In the genomic region with DNA sequence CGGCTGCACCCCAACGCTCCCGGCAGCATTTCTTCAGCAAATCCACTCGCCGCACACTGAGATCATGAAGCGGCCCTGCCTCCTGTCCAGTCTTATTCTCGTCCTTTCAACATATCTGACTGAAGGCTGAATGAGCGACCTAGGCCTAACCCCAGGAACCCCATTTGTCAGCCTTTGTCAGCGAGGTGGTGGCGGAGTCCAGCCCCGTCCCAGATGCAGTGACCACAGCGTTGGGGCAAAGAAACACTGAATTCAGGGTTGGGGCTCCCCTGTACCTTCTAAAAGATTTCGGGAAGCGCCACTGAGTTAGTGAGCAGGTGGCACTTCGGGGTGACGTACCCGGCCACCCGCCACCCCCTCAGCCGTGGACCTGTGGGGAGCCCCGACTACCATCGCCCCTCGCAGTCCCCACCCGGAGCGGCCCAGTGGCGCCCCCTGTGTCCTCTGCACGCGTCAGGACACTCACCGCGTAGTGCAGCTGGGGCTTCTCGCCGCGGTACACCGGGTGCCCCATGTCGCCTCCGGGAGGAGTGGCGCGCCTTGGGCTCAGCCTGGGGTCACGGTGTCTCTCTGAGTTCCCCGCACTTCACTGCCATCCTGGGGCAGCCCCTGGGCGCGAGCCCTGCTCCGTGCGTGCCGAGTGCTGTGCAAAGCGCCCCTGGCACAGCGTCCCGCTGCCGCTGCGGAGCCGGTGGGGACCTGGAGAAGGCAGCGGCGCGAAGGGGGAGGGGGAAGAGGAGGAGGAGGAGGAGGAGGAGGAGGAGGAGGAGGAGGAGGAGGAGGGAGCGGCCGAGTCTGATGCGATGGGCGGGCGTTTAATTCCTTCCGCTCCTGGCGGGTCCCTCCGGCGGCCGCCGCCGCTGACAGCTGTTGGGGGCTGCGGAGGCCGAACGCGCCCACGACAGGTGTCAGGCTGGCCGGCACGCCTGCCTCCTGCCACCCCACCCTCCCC, we compare ENCODE assay signal across 8 cellular contexts.
A peak's percentile ranks its signal among the peaks of the same experiment; 100 is the strongest.
DNase-seq lines count a peak whose midpoint lies in the region; ATAC-seq and TF ChIP-seq lines count a peak whose summit lies in the region.

No MANE protein-coding gene starts in this region.

- DNase-seq in activated CD8-positive, alpha-beta memory T cell treated with anti-CD3 and anti-CD28 coated beads, Interleukin-2, amount 50 U/mL, for 4 hours, result peak; percentile 14
- no peak for DNase-seq in activated CD8-positive, alpha-beta memory T cell treated with anti-CD3 and anti-CD28 coated beads for 24 hours
- peak; percentile 40 for DNase-seq in WTC11 (ENCODE audit: low spot score)
- no peak for DNase-seq in iPS DF 6.9 (ENCODE audit: low read depth, low spot score)
- no peak for DNase-seq in smooth muscle cell (lab: John Stamatoyannopoulos, UW; ENCODE audit: unreplicated experiment)
- DNase-seq in T-helper 1 cell, result no peak
- DNase-seq in NCI-H1694 treated with DMSO at 0.1 percent for 48 hours (lab: John Stamatoyannopoulos, UW), result no peak
- no peak for DNase-seq in MCF 10A (ENCODE audit: unreplicated experiment)

- no peaks in the 10 kb centered on the region for H3F3A ChIP-seq in smooth muscle cell (ENCODE audit: low read depth)

- no peak for TF ChIP-seq CTCF in WTC11 (IDR thresholded peaks at IDR 0.05)
- TF ChIP-seq CTCF in smooth muscle cell (IDR thresholded peaks at IDR 0.05; ENCODE audit: borderline replicate concordance, insufficient read depth, poor library complexity, severe bottlenecking), result peak; percentile 33
- no peak for TF ChIP-seq CTCF in MCF 10A (IDR thresholded peaks at IDR 0.05; ENCODE audit: unreplicated experiment)

- peaks cover 45% of the 10 kb centered on the region for H3K27me3 Mint-ChIP-seq in WTC11 (ENCODE audit: low read depth)
- H3K27me3 Mint-ChIP-seq in MCF 10A (ENCODE audit: insufficient read depth, unreplicated experiment), result peaks cover 21% of the 10 kb centered on the region

- ATAC-seq in WTC11, result peak; percentile 89

- no peak overlapping the region for H3K9ac ChIP-seq in smooth muscle cell (ENCODE audit: low read depth)

- H3K9me3 ChIP-seq in iPS DF 6.9 (ENCODE audit: control insufficient read depth, insufficient read depth, low read length), result no peaks in the 10 kb centered on the region
- H3K9me3 ChIP-seq in smooth muscle cell (replicated peaks; ENCODE audit: low read depth), result no peaks in the 10 kb centered on the region

- no CpG with 5 or more reads among the region's 72 CpGs for WGBS in iPS DF 6.9 (ENCODE audit: insufficient coverage, insufficient read length)
- 48% methylated on average over 42 of the region's 72 CpGs for WGBS in smooth muscle cell (ENCODE audit: low lambda C conversion rate)

- H3K36me3 ChIP-seq in iPS DF 6.9 (ENCODE audit: control insufficient read depth, insufficient read depth, low read length) (no peaks in the 10 kb centered on the region), smooth muscle cell (ENCODE audit: low read depth) (no peaks in the 10 kb centered on the region)

- no peaks in the 10 kb centered on the region for H3K9me3 Mint-ChIP-seq in WTC11
- no peaks in the 10 kb centered on the region for H3K9me3 Mint-ChIP-seq in MCF 10A (ENCODE audit: unreplicated experiment)

- no TSS peak for BruUV-seq in MCF 10A (replicated peaks; lab: Mats Ljungman, UMichigan)

- H3K27ac Mint-ChIP-seq in WTC11 (no peak overlapping the region), MCF 10A (ENCODE audit: low read depth, unreplicated experiment) (no peak overlapping the region)

- no peaks in the 10 kb centered on the region for H3K79me2 ChIP-seq in smooth muscle cell (ENCODE audit: low read depth)

- H2AFZ ChIP-seq in smooth muscle cell (ENCODE audit: low read depth), result no peak overlapping the region

- H3K4me3 Mint-ChIP-seq in WTC11 (peak overlapping the region; percentile 76), MCF 10A (ENCODE audit: unreplicated experiment) (no peak overlapping the region)

- H3K4me3 ChIP-seq in iPS DF 6.9 (ENCODE audit: low read length), result peak overlapping the region; percentile 88
- peak overlapping the region; percentile 42 for H3K4me3 ChIP-seq in smooth muscle cell

- H3K4me1 Mint-ChIP-seq in WTC11, result peaks cover 11% of the 10 kb centered on the region
- peaks cover 4% of the 10 kb centered on the region for H3K4me1 Mint-ChIP-seq in MCF 10A (ENCODE audit: insufficient read depth, unreplicated experiment)

- no peaks in the 10 kb centered on the region for H4K20me1 ChIP-seq in smooth muscle cell (ENCODE audit: low read depth)

- POLR2A ChIA-PET in WTC11 (lab: Charles Lee), result no interaction called here
- POLR2A ChIA-PET in MCF 10A (lab: Yijun Ruan, JAX), result no interaction called here

- no peaks in the 10 kb centered on the region for H3K36me3 Mint-ChIP-seq in WTC11
- no peaks in the 10 kb centered on the region for H3K36me3 Mint-ChIP-seq in MCF 10A (ENCODE audit: insufficient read depth, unreplicated experiment)

- peak overlapping the region; percentile 79 for H3K4me2 ChIP-seq in smooth muscle cell

- H3K27me3 ChIP-seq in iPS DF 6.9 (ENCODE audit: control insufficient read depth, insufficient read depth, low read length) (peaks cover 6% of the 10 kb centered on the region), smooth muscle cell (ENCODE audit: low read depth) (peaks cover 32% of the 10 kb centered on the region)

- H3K4me1 ChIP-seq in iPS DF 6.9 (ENCODE audit: control insufficient read depth, insufficient read depth, low read length) (no peaks in the 10 kb centered on the region), smooth muscle cell (ENCODE audit: low read depth) (no peaks in the 10 kb centered on the region)

- H3K27ac ChIP-seq in iPS DF 6.9 (ENCODE audit: low read length) (no peak overlapping the region), smooth muscle cell (ENCODE audit: low read depth) (no peak overlapping the region)

- intact Hi-C loops in MCF 10A (cut with micrococcal nuclease), result no loop called here

- CTCF ChIA-PET in WTC11 (lab: Charles Lee) (interaction anchor here (0.6 to 1.0 kb wide), 5 partner anchors 9 to 1306 kb away, joined by 3 read pairs; no protein-coding TSS in a partner anchor), MCF 10A (lab: Yijun Ruan, JAX) (no interaction called here)

TF ChIP-seq in WTC11, 78 proteins besides CTCF, POLR2A, EP300 and RAD21 (continues in another document):
- TF ChIP-seq JUN (CRISPR knock-in tag; IDR thresholded peaks at IDR 0.05) (no peak), NFYB (CRISPR knock-in tag; conservative IDR thresholded peaks at IDR 0.05; ENCODE audit: low read depth) (no peak), MYBL2 (CRISPR knock-in tag; IDR thresholded peaks at IDR 0.05) (no peak), RORB (CRISPR knock-in tag; IDR thresholded peaks at IDR 0.05) (no peak), ZNF416 (CRISPR knock-in tag; IDR thresholded peaks at IDR 0.05) (no peak), HMGA2 (CRISPR knock-in tag; IDR thresholded peaks at IDR 0.05) (no peak), TEAD1 (CRISPR knock-in tag; IDR thresholded peaks at IDR 0.05) (no peak), CBFB (CRISPR knock-in tag; IDR thresholded peaks at IDR 0.05; ENCODE audit: low read depth) (no peak)
- TF ChIP-seq, protein P1, sequence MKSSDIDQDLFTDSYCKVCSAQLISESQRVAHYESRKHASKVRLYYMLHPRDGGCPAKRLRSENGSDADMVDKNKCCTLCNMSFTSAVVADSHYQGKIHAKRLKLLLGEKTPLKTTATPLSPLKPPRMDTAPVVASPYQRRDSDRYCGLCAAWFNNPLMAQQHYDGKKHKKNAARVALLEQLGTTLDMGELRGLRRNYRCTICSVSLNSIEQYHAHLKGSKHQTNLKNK (CRISPR knock-in tag; IDR thresholded peaks at IDR 0.05), result no peak
- TF ChIP-seq, protein P2, sequence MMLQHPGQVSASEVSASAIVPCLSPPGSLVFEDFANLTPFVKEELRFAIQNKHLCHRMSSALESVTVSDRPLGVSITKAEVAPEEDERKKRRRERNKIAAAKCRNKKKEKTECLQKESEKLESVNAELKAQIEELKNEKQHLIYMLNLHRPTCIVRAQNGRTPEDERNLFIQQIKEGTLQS (CRISPR knock-in tag; conservative IDR thresholded peaks at IDR 0.05), result no peak
- TF ChIP-seq, protein P3, sequence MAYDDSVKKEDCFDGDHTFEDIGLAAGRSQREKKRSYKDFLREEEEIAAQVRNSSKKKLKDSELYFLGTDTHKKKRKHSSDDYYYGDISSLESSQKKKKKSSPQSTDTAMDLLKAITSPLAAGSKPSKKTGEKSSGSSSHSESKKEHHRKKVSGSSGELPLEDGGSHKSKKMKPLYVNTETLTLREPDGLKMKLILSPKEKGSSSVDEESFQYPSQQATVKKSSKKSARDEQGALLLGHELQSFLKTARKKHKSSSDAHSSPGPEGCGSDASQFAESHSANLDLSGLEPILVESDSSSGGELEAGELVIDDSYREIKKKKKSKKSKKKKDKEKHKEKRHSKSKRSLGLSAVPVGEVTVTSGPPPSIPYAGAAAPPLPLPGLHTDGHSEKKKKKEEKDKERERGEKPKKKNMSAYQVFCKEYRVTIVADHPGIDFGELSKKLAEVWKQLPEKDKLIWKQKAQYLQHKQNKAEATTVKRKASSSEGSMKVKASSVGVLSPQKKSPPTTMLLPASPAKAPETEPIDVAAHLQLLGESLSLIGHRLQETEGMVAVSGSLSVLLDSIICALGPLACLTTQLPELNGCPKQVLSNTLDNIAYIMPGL (CRISPR knock-in tag; IDR thresholded peaks at IDR 0.05), result peak; percentile 79; the same call in 1 of the 2 replicates
- TF ChIP-seq, protein P4, sequence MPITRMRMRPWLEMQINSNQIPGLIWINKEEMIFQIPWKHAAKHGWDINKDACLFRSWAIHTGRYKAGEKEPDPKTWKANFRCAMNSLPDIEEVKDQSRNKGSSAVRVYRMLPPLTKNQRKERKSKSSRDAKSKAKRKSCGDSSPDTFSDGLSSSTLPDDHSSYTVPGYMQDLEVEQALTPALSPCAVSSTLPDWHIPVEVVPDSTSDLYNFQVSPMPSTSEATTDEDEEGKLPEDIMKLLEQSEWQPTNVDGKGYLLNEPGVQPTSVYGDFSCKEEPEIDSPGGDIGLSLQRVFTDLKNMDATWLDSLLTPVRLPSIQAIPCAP (CRISPR knock-in tag; IDR thresholded peaks at IDR 0.05), result no peak
- TF ChIP-seq, protein P5, sequence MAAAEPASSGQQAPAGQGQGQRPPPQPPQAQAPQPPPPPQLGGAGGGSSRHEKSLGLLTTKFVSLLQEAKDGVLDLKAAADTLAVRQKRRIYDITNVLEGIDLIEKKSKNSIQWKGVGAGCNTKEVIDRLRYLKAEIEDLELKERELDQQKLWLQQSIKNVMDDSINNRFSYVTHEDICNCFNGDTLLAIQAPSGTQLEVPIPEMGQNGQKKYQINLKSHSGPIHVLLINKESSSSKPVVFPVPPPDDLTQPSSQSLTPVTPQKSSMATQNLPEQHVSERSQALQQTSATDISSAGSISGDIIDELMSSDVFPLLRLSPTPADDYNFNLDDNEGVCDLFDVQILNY (CRISPR knock-in tag; IDR thresholded peaks at IDR 0.05), result no peak

Comparison
In these comparisons a context has a peak if more than half of its experiments do, and no peak if none do; other contexts are left out.
1. DNase-seq: peak in activated CD8-positive, alpha-beta memory T cell treated with anti-CD3 and anti-CD28 coated beads, Interleukin-2, amount 50 U/mL, for 4 hours (single experiment) and WTC11 (single experiment); none in activated CD8-positive, alpha-beta memory T cell treated with anti-CD3 and anti-CD28 coated beads for 24 hours (single experiment), iPS DF 6.9 (single experiment), smooth muscle cell (single experiment), T-helper 1 cell (0 of 5), NCI-H1694 treated with DMSO at 0.1 percent for 48 hours (single experiment) and MCF 10A (single experiment).